Comparison of ENCODE assay signal across 23 cellular contexts in genomic region chr2:143123911-143124310, GRCh38. TPM values are rescaled to one million over a fixed set of nuclear protein-coding genes. Genes with fewer than 3 reads are reported as not detected.
"Had no signal": no experiment of that assay in that cellular context is flagged by ENCODE, and none has a peak within 500 bp of the region (broad histone marks: within the 10 kb centered on the region; RNA-seq: fewer than 3 reads in every experiment).

No MANE protein-coding gene starts in this region.

- H3K27me3 ChIP-seq: ascending aorta, body of pancreas, MG63 had no signal

- H3K4me1 ChIP-seq: ascending aorta, body of pancreas had no signal

- ATAC-seq: activated CD4-positive, CD25-positive, alpha-beta regulatory T cell treated with anti-CD3 and anti-CD28 coated beads, Interleukin-2, amount 50 U/mL, for 24 hours; activated naive CD8-positive, alpha-beta T cell treated with anti-CD3 and anti-CD28 coated beads, Interleukin-2, amount 50 U/mL, for 24 hours; body of pancreas; T-helper 17 cell had no signal

- H3K27me3 Mint-ChIP-seq: activated CD4-positive, alpha-beta memory T cell treated with anti-CD3 and anti-CD28 coated beads for 36 hours; activated naive CD8-positive, alpha-beta T cell treated with anti-CD3 and anti-CD28 coated beads, Interleukin-2, amount 50 U/mL, for 24 hours; T-helper 17 cell had no signal

- H3K27ac Mint-ChIP-seq: activated CD4-positive, alpha-beta memory T cell treated with anti-CD3 and anti-CD28 coated beads for 36 hours; activated naive CD4-positive, alpha-beta T cell treated with anti-CD3 and anti-CD28 coated beads, Interleukin-2, amount 50 U/mL, for 72 hours; activated naive CD8-positive, alpha-beta T cell treated with anti-CD3 and anti-CD28 coated beads, Interleukin-2, amount 50 U/mL, for 24 hours; T-helper 17 cell had no signal

- FAIRE-seq: bronchial epithelial cell, RCC 7860 had no signal

- H3K4me3 ChIP-seq: ascending aorta, body of pancreas, coronary artery, MG63 had no signal

- H3K36me3 Mint-ChIP-seq: activated CD4-positive, alpha-beta memory T cell treated with anti-CD3 and anti-CD28 coated beads for 36 hours had no signal

- H3K9me3 ChIP-seq: ascending aorta, body of pancreas, MG63 had no signal

- H3K36me3 ChIP-seq: ascending aorta, MG63 had no signal

- H3K4me3 Mint-ChIP-seq: activated CD4-positive, alpha-beta memory T cell treated with anti-CD3 and anti-CD28 coated beads for 36 hours; activated naive CD8-positive, alpha-beta T cell treated with anti-CD3 and anti-CD28 coated beads, Interleukin-2, amount 50 U/mL, for 24 hours; T-helper 17 cell had no signal

- DNase-seq: activated CD4-positive, alpha-beta memory T cell treated with anti-CD3 and anti-CD28 coated beads for 36 hours; activated naive CD8-positive, alpha-beta T cell treated with anti-CD3 and anti-CD28 coated beads, Interleukin-2, amount 50 U/mL, for 24 hours; activated T-cell treated with anti-CD3 and anti-CD28 coated beads for 4 hours; amniotic stem cell; body of pancreas; central memory CD4-positive, alpha-beta T cell; KG1; MG63; MV-4-11; NCI-H1105; NCI-H1436; NCI-H1694 treated with DMSO at 0.1 percent for 48 hours; NCI-H2029 treated with DMSO at 0.1 percent for 48 hours; NCI-H510A treated with DMSO at 0.1 percent for 48 hours; SHP77; T-helper 17 cell; T-helper 9 cell had no signal

- H3K9me3 Mint-ChIP-seq: activated CD4-positive, alpha-beta memory T cell treated with anti-CD3 and anti-CD28 coated beads for 36 hours; activated naive CD4-positive, alpha-beta T cell treated with anti-CD3 and anti-CD28 coated beads, Interleukin-2, amount 50 U/mL, for 72 hours; activated naive CD8-positive, alpha-beta T cell treated with anti-CD3 and anti-CD28 coated beads, Interleukin-2, amount 50 U/mL, for 24 hours had no signal

- H3K27ac ChIP-seq: ascending aorta, body of pancreas, coronary artery had no signal

RNA-seq across cellular contexts. Expression of gene ARHGAP15, which starts 5.3 kb away (rescaled TPM):
- total RNA-seq: bronchial epithelial cell had no signal
